10 cellular contexts compared by ENCODE assay signal in the genomic region with DNA sequence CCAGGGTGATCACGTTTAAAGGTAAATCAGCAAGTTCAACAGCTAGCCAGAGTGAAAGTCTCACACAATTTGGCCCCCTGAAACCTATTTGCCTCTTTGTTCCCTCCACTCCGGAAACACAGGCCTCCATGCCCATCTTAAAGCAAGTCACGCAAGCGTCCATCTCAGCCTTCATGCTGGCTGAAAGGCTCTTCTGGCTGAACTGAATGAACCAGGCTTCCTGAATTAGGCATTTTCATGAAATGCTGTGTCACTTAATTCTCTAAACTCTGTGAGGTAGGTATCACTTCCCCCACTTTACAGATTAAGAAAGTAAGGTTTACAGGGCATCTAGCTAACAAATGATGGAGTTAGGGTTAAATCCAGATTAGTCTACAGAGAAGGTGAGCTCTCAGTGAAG. TPM values are rescaled to one million over a fixed set of nuclear protein-coding genes. Genes with fewer than 3 reads are reported as not detected.
DNase-seq lines count a peak whose midpoint lies in the region; ATAC-seq, FAIRE-seq and TF ChIP-seq lines count a peak whose summit lies in the region.
"Had no signal": no experiment of that assay in that cellular context is flagged by ENCODE, and none has a peak within 500 bp of the region (broad histone marks: within the 10 kb centered on the region; RNA-seq: fewer than 3 reads in every experiment).

No MANE protein-coding gene starts in this region.

- H3K4me3 Mint-ChIP-seq in MCF 10A (ENCODE audit: unreplicated experiment) (peak overlapping the region; percentile 95), osteocyte (ENCODE audit: unreplicated experiment) (peak overlapping the region; percentile 98)

- CTCF ChIA-PET in MCF 10A (lab: Yijun Ruan, JAX), result interaction anchor here (0.8 to 1.2 kb wide), 2 partner anchors 19 to 30 kb away, joined by 3 to 4 read pairs; no protein-coding TSS in a partner anchor

- no peak overlapping the region for H3K27ac ChIP-seq in esophagus squamous epithelium
- H3K27ac ChIP-seq: foreskin keratinocyte had no signal

- no peak for TF ChIP-seq CTCF in MCF 10A (IDR thresholded peaks at IDR 0.05; ENCODE audit: unreplicated experiment)
- no peak for TF ChIP-seq CTCF in osteocyte (IDR thresholded peaks at IDR 0.05)
- TF ChIP-seq CTCF in esophagus squamous epithelium (IDR thresholded peaks at IDR 0.05), result no peak
- no peak for TF ChIP-seq CTCF in D721Med (IDR thresholded peaks at IDR 0.05; ENCODE audit: insufficient read depth, missing control alignments)

- DNase-seq in GF-D8 (lab: John Stamatoyannopoulos, UW), result peak; percentile 1
- DNase-seq in Jurkat, Clone E6-1 (ENCODE audit: low read depth, low spot score), result no peak
- DNase-seq in MCF 10A (ENCODE audit: unreplicated experiment), result no peak
- DNase-seq in osteocyte (ENCODE audit: extremely low spot score, unreplicated experiment), result no peak
- no peak for DNase-seq in esophagus squamous epithelium (lab: John Stamatoyannopoulos, UW)
- DNase-seq in D721Med (ENCODE audit: insufficient read length, low spot score), result no peak
- no peak for DNase-seq in T1000 (lab: John Stamatoyannopoulos, UW)
- DNase-seq: foreskin keratinocyte, NCI-H774 had no signal

- no peaks in the 10 kb centered on the region for H3K9me3 Mint-ChIP-seq in MCF 10A (ENCODE audit: unreplicated experiment)
- H3K9me3 Mint-ChIP-seq in osteocyte (ENCODE audit: unreplicated experiment), result no peaks in the 10 kb centered on the region

- H3K27me3 Mint-ChIP-seq in MCF 10A (ENCODE audit: insufficient read depth, unreplicated experiment) (no peaks in the 10 kb centered on the region), osteocyte (ENCODE audit: unreplicated experiment) (no peaks in the 10 kb centered on the region)

- peaks cover 10 to 32% (median 18%) of the 10 kb centered on the region in 3 donors for H3K4me1 ChIP-seq in esophagus squamous epithelium

- WGBS in esophagus squamous epithelium, 2 donors, result 76 to 92% methylated on average over 4 of the region's 4 CpGs

- peaks cover 16% of the 10 kb centered on the region for H3K4me1 Mint-ChIP-seq in MCF 10A (ENCODE audit: insufficient read depth, unreplicated experiment)
- peaks cover 29% of the 10 kb centered on the region for H3K4me1 Mint-ChIP-seq in osteocyte (ENCODE audit: unreplicated experiment)

- no peak for ATAC-seq in HG03469 (IDR thresholded peaks at IDR 0.05; ENCODE audit: unreplicated experiment)

- H3K4me3 ChIP-seq in Jurkat, Clone E6-1 (ENCODE audit: low read length), result peak overlapping the region; percentile 94
- H3K4me3 ChIP-seq in esophagus squamous epithelium, result peak overlapping the region in 1 of 4 donors; percentile 96

- no peak for FAIRE-seq in D721Med (lab: Jason Lieb, UNC)

- H3K9me3 ChIP-seq in esophagus squamous epithelium, result no peaks in the 10 kb centered on the region

- intact Hi-C loops in MCF 10A (cut with micrococcal nuclease), result no loop called here
- intact Hi-C loops in esophagus squamous epithelium (cut with DNase I), result no loop called here

- H3K27ac Mint-ChIP-seq in MCF 10A (ENCODE audit: low read depth, unreplicated experiment), result peak overlapping the region; percentile 94
- no peak overlapping the region for H3K27ac Mint-ChIP-seq in osteocyte (ENCODE audit: unreplicated experiment)

- peaks cover 0 to 7% (median 0%) of the 10 kb centered on the region in 3 donors for H3K36me3 ChIP-seq in esophagus squamous epithelium

- POLR2A ChIA-PET in MCF 10A (lab: Yijun Ruan, JAX), result interaction anchor here (0.5 to 6.6 kb wide), 4 partner anchors 17 to 210 kb away, joined by 3 to 58 read pairs (median 4); a partner anchor contains a TSS

- no TSS peak for BruUV-seq in MCF 10A (replicated peaks; lab: Mats Ljungman, UMichigan)

- no peaks in the 10 kb centered on the region for H3K27me3 ChIP-seq in esophagus squamous epithelium
- H3K27me3 ChIP-seq: foreskin keratinocyte had no signal

- peaks cover 17% of the 10 kb centered on the region for H3K36me3 Mint-ChIP-seq in MCF 10A (ENCODE audit: insufficient read depth, unreplicated experiment)
- peaks cover 5% of the 10 kb centered on the region for H3K36me3 Mint-ChIP-seq in osteocyte (ENCODE audit: unreplicated experiment)

- no peak for TF ChIP-seq POLR2A in esophagus squamous epithelium (IDR thresholded peaks at IDR 0.05)

RNA-seq across cellular contexts. Expression of a gene that starts 1.4 kb away (rescaled TPM):
- polyA plus RNA-seq in Jurkat, Clone E6-1 (2012; ENCODE audit: insufficient read depth, insufficient read length), result 42.2 TPM
- total RNA-seq in MCF 10A (2022), result 21.1 and 22.3 TPM in 2 replicates
- total RNA-seq in osteocyte, result 15.8 and 17.1 TPM in 2 replicates
- 10 to 100 TPM; 11.0 to 19.0 (median 15.5) TPM for total RNA-seq in esophagus squamous epithelium

RNA-seq across cellular contexts. Expression of a gene that starts 38.7 kb away (rescaled TPM):
- 524 TPM for polyA plus RNA-seq in Jurkat, Clone E6-1 (2012; ENCODE audit: insufficient read depth, insufficient read length)
- total RNA-seq in MCF 10A (2022) (191 and 231 TPM in 2 replicates), osteocyte (289 and 309 TPM in 2 replicates), esophagus squamous epithelium (100 to 1,000 TPM in 2 of 4 donors, 10 to 100 TPM in 2; 56.2 to 189 (median 104) TPM)

RNA-seq across cellular contexts. Expression of a gene that starts 39.2 kb away (rescaled TPM):
- 13.0 TPM for polyA plus RNA-seq in Jurkat, Clone E6-1 (2012; ENCODE audit: insufficient read depth, insufficient read length)
- total RNA-seq in MCF 10A (2022) (33.1 and 47.2 TPM in 2 replicates), osteocyte (20.9 and 22.5 TPM in 2 replicates), esophagus squamous epithelium (10 to 100 TPM in 1 of 4 donors, 1 to 10 TPM in 3; 6.9 to 16.1 (median 9.0) TPM)

RNA-seq across cellular contexts. Expression of a gene that starts 44.2 kb away (rescaled TPM):
- polyA plus RNA-seq in Jurkat, Clone E6-1 (2012; ENCODE audit: insufficient read depth, insufficient read length), result not detected
- total RNA-seq in MCF 10A (2022) (not detected in 2 replicates), osteocyte (not detected in 2 replicates), esophagus squamous epithelium (not detected)
- total RNA-seq: foreskin keratinocyte had no signal
- polyA plus RNA-seq: foreskin keratinocyte had no signal
